ENCODE assay signal across 1 cellular context in genomic region chr1:145281037-145281727, GRCh38.
TF ChIP-seq lines count a peak whose summit lies in the region.

No MANE protein-coding gene starts in this region.

TF ChIP-seq in K562, 482 proteins besides CTCF, POLR2A, EP300 and RAD21 (continued from another document and continues in another):
- TF ChIP-seq, protein P1, sequence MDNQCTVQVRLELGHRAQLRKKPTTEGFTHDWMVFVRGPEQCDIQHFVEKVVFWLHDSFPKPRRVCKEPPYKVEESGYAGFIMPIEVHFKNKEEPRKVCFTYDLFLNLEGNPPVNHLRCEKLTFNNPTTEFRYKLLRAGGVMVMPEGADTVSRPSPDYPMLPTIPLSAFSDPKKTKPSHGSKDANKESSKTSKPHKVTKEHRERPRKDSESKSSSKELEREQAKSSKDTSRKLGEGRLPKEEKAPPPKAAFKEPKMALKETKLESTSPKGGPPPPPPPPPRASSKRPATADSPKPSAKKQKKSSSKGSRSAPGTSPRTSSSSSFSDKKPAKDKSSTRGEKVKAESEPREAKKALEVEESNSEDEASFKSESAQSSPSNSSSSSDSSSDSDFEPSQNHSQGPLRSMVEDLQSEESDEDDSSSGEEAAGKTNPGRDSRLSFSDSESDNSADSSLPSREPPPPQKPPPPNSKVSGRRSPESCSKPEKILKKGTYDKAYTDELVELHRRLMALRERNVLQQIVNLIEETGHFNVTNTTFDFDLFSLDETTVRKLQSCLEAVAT (IDR thresholded peaks at IDR 0.05) = peak; percentile 98 to 99
- TF ChIP-seq HCFC1 (IDR thresholded peaks at IDR 0.05; ENCODE audit: low read depth, low read length) = peak; percentile 77
- TF ChIP-seq ZEB2 (IDR thresholded peaks at IDR 0.05) = peak; percentile 93
- TF ChIP-seq SUPT5H (IDR thresholded peaks at IDR 0.05) = peak; percentile 100
- peak; percentile 76 for TF ChIP-seq ZNF239 (CRISPR knock-in tag; IDR thresholded peaks at IDR 0.05)
- peak; percentile 65; the same call in 1 of the 2 replicates for TF ChIP-seq C11orf30 (IDR thresholded peaks at IDR 0.05; ENCODE audit: low read depth)
- peak; percentile 40; the same call in 1 of the 2 replicates for TF ChIP-seq ZNF79 (CRISPR knock-in tag; IDR thresholded peaks at IDR 0.05; ENCODE audit: low read depth)
- TF ChIP-seq MITF (IDR thresholded peaks at IDR 0.05) = peak; percentile 83
- peak; percentile 77 for TF ChIP-seq JUND (IDR thresholded peaks at IDR 0.05; ENCODE audit: borderline replicate concordance, low read depth, low read length)
- TF ChIP-seq JUND (tag; IDR thresholded peaks at IDR 0.05; ENCODE audit: borderline replicate concordance, low read depth, low read length) = peak; percentile 29; the same call in 1 of the 3 replicates
- peak; percentile 98 for TF ChIP-seq PHTF2 (CRISPR knock-in tag; IDR thresholded peaks at IDR 0.05)
- TF ChIP-seq ZNF445 (CRISPR knock-in tag; IDR thresholded peaks at IDR 0.05; ENCODE audit: low read depth) = peak; percentile 98
- TF ChIP-seq TOE1 (IDR thresholded peaks at IDR 0.05; ENCODE audit: borderline replicate concordance) = peak; percentile 90
- peak; percentile 74; the same call in 1 of the 2 replicates for TF ChIP-seq TOE1 (CRISPR knock-in tag; IDR thresholded peaks at IDR 0.05; ENCODE audit: borderline replicate concordance, low read depth)
- TF ChIP-seq NCOA6 (IDR thresholded peaks at IDR 0.05) = peak; percentile 72
- TF ChIP-seq, protein P2, sequence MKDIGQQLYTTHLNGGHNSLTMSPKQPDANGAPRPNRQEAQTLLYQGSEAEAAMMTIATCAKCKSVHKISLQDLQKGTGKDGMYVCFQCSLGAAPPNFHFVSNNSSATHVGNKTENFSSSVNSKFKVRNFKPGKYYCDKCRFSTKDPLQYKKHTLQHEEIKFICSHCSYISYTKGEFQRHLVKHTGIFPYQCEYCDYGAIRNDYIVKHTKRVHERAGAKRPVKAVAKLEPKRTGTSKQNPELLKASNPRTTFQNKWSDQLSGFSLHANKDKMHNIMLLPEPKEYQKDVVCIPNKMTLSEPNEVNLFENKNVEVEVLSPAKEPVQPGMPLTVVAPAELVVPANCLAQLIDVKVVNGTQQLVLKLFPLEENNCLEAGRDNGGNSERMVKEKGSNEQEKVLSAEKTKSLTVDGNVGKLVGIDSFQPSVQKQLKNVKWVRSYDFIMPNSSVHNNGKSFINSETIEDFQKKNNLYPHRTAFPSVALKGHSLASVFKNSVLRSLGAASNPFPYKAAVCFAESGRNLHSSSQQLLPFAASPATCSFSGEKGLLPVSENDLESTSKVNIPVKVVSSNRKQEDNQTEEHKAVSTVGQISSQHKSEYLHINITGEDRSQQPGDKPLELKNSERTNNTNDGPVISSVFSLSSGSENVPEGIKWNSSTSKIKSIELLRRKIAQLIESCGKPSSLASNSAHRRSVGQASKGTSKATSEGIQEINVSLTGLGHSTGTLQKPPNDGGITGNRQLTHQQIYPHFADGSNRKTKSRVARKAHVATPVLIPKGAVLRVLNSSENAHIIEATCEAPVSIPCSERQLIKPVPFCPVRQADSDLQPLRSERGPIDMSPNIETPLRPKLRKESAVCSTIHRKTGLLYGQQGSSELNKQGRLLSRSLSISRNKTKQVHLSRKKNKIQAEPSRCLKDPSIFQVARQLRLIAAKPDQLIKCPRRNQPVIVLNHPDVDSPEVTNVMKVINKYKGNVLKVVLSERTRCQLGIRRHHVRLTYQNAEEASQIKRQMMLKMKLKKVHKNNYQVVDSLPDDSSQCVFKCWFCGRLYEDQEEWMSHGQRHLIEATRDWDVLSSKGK (CRISPR knock-in tag; IDR thresholded peaks at IDR 0.05) = peak; percentile 97
- TF ChIP-seq KLF13 (tag; IDR thresholded peaks at IDR 0.05; ENCODE audit: borderline replicate concordance, low read depth) = peak; percentile 74; the same call in 1 of the 2 replicates
- TF ChIP-seq, protein P3, sequence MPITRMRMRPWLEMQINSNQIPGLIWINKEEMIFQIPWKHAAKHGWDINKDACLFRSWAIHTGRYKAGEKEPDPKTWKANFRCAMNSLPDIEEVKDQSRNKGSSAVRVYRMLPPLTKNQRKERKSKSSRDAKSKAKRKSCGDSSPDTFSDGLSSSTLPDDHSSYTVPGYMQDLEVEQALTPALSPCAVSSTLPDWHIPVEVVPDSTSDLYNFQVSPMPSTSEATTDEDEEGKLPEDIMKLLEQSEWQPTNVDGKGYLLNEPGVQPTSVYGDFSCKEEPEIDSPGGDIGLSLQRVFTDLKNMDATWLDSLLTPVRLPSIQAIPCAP (CRISPR knock-in tag; IDR thresholded peaks at IDR 0.05; ENCODE audit: borderline replicate concordance) = peak; percentile 74; the same call in 1 of the 2 replicates
- TF ChIP-seq ZBTB7A (IDR thresholded peaks at IDR 0.05; ENCODE audit: borderline replicate concordance, control insufficient read depth, low read depth, low read length) = peak; percentile 56; the same call in 1 of the 2 replicates
- 0 out of 2 replicates have a peak, but pooled peaks have one; percentile 65 for TF ChIP-seq DMBX1 (CRISPR knock-in tag; IDR thresholded peaks at IDR 0.05; ENCODE audit: borderline replicate concordance)
- peak; percentile 20 for TF ChIP-seq ZFP36 (IDR thresholded peaks at IDR 0.05; ENCODE audit: low read depth, low read length, partially characterized antibody)
- TF ChIP-seq ZNF431 (CRISPR knock-in tag; IDR thresholded peaks at IDR 0.05) = peak; percentile 87
- TF ChIP-seq ZNF3 (CRISPR knock-in tag; IDR thresholded peaks at IDR 0.05) = peak; percentile 98
- TF ChIP-seq ZNF407 (IDR thresholded peaks at IDR 0.05; ENCODE audit: low read depth) = peak; percentile 55; the same call in 1 of the 2 replicates
- peak; percentile 80 to 98 for TF ChIP-seq MAZ (CRISPR knock-in tag; conservative IDR thresholded peaks at IDR 0.05 in 1 of 2, IDR thresholded peaks at IDR 0.05 in 1 of 2)
- peak; percentile 99 for TF ChIP-seq HMG20B (CRISPR knock-in tag; IDR thresholded peaks at IDR 0.05)
- TF ChIP-seq HLTF (IDR thresholded peaks at IDR 0.05) = peak; percentile 95
- peak; percentile 99 for TF ChIP-seq ZNF253 (CRISPR knock-in tag; conservative IDR thresholded peaks at IDR 0.05)
- peak; percentile 79 to 98 for TF ChIP-seq AFF1 (IDR thresholded peaks at IDR 0.05; ENCODE audit: low read depth in 1 of 2, partially characterized antibody in 2 of 2)
- peak; percentile 90 for TF ChIP-seq GTF2A2 (tag; IDR thresholded peaks at IDR 0.05)
- peak; percentile 75 for TF ChIP-seq RBM22 (IDR thresholded peaks at IDR 0.05; ENCODE audit: low read depth, low read length, poor library complexity, severe bottlenecking)
- TF ChIP-seq HEY1 (CRISPR knock-in tag; IDR thresholded peaks at IDR 0.05; ENCODE audit: borderline replicate concordance) = peak; percentile 100
- TF ChIP-seq, protein P4, sequence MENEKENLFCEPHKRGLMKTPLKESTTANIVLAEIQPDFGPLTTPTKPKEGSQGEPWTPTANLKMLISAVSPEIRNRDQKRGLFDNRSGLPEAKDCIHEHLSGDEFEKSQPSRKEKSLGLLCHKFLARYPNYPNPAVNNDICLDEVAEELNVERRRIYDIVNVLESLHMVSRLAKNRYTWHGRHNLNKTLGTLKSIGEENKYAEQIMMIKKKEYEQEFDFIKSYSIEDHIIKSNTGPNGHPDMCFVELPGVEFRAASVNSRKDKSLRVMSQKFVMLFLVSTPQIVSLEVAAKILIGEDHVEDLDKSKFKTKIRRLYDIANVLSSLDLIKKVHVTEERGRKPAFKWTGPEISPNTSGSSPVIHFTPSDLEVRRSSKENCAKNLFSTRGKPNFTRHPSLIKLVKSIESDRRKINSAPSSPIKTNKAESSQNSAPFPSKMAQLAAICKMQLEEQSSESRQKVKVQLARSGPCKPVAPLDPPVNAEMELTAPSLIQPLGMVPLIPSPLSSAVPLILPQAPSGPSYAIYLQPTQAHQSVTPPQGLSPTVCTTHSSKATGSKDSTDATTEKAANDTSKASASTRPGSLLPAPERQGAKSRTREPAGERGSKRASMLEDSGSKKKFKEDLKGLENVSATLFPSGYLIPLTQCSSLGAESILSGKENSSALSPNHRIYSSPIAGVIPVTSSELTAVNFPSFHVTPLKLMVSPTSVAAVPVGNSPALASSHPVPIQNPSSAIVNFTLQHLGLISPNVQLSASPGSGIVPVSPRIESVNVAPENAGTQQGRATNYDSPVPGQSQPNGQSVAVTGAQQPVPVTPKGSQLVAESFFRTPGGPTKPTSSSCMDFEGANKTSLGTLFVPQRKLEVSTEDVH (IDR thresholded peaks at IDR 0.05; ENCODE audit: low read depth, partially characterized antibody) = peak; percentile 60
